Comparison of ENCODE assay signal across 1 cellular context in genomic region chr9:134366223-134367031, GRCh38.
TF ChIP-seq lines count a peak whose summit lies in the region.

No MANE protein-coding gene starts in this region.

TF ChIP-seq in HEK293, 187 proteins besides CTCF, POLR2A, EP300 and RAD21 (continued from another document):
- TF ChIP-seq PATZ1 (tag by site-specific recombination; IDR thresholded peaks at IDR 0.05) (peak; percentile 81), ZNF530 (tag by site-specific recombination; IDR thresholded peaks at IDR 0.05; ENCODE audit: low read depth) (no peak)
